18 cellular contexts compared by ENCODE assay signal in genomic region chr13:33578786-33579185, GRCh38.
DNase-seq lines count a peak whose midpoint lies in the region; ATAC-seq and TF ChIP-seq lines count a peak whose summit lies in the region.
"Had no signal": no experiment of that assay in that cellular context is flagged by ENCODE, and none has a peak within 500 bp of the region (broad histone marks: within the 10 kb centered on the region; RNA-seq: fewer than 3 reads in every experiment).

No MANE protein-coding gene starts in this region.

- intact Hi-C loops in heart left ventricle (cut with DNase I): no loop called here
- intact Hi-C loops in CD8-positive, alpha-beta T cell (cut with DNase I, micrococcal nuclease): no loop called here

- CTCF ChIA-PET in CD8-positive, alpha-beta T cell (lab: Charles Lee): no interaction called here

- no peak overlapping the region for H3K4me3 ChIP-seq in brain microvascular endothelial cell (ENCODE audit: low read depth, low read length)
- no peak overlapping the region for H3K4me3 ChIP-seq in heart left ventricle
- no peak overlapping the region for H3K4me3 ChIP-seq in CD8-positive, alpha-beta T cell (ENCODE audit: low read depth, low read length)
- H3K4me3 ChIP-seq: BLaER1 had no signal

- no peaks in the 10 kb centered on the region for H3K9me3 ChIP-seq in heart left ventricle
- H3K9me3 ChIP-seq in CD8-positive, alpha-beta T cell (ENCODE audit: low read length): no peaks in the 10 kb centered on the region
- H3K9me3 ChIP-seq: BLaER1 had no signal

- no peak for TF ChIP-seq CTCF in brain microvascular endothelial cell (IDR thresholded peaks at IDR 0.05; ENCODE audit: low read depth, low read length, missing control alignments)
- no peak for TF ChIP-seq CTCF in heart left ventricle (IDR thresholded peaks at IDR 0.05)
- no peak for TF ChIP-seq CTCF in CD8-positive, alpha-beta T cell (IDR thresholded peaks at IDR 0.05)

- no peak overlapping the region for H3K27ac ChIP-seq in brain microvascular endothelial cell
- H3K27ac ChIP-seq in heart left ventricle: no peak overlapping the region
- H3K27ac ChIP-seq in CD8-positive, alpha-beta T cell (ENCODE audit: low read depth, low read length): no peak overlapping the region
- H3K27ac ChIP-seq: BLaER1, HL-60 had no signal

- no peaks in the 10 kb centered on the region for H3K36me3 Mint-ChIP-seq in CD8-positive, alpha-beta T cell

- no peaks in the 10 kb centered on the region for H3K36me3 ChIP-seq in brain microvascular endothelial cell (replicated peaks)
- no peaks in the 10 kb centered on the region for H3K36me3 ChIP-seq in heart left ventricle
- no peaks in the 10 kb centered on the region for H3K36me3 ChIP-seq in CD8-positive, alpha-beta T cell (ENCODE audit: insufficient read depth, low read length)
- H3K36me3 ChIP-seq: BLaER1 had no signal

- H3K4me3 Mint-ChIP-seq in CD8-positive, alpha-beta T cell: no peak overlapping the region
- H3K4me3 Mint-ChIP-seq: H9 had no signal

- 67 to 92% (median 83%) methylated on average over 2 of the region's 2 CpGs for WGBS in heart left ventricle, 4 donors

- no peaks in the 10 kb centered on the region for H3K27me3 ChIP-seq in brain microvascular endothelial cell (replicated peaks)
- no peaks in the 10 kb centered on the region for H3K27me3 ChIP-seq in heart left ventricle
- H3K27me3 ChIP-seq in CD8-positive, alpha-beta T cell (ENCODE audit: insufficient read depth, low read length): no peaks in the 10 kb centered on the region
- H3K27me3 ChIP-seq: BLaER1 had no signal

- no peak for TF ChIP-seq POLR2A in heart left ventricle (IDR thresholded peaks at IDR 0.05)

- H3K9me3 Mint-ChIP-seq in CD8-positive, alpha-beta T cell: no peaks in the 10 kb centered on the region
- H3K9me3 Mint-ChIP-seq: H9 had no signal

- H3K4me1 ChIP-seq in heart left ventricle: peaks cover 0 to 12% (median 1%) of the 10 kb centered on the region in 12 donors
- H3K4me1 ChIP-seq in CD8-positive, alpha-beta T cell (ENCODE audit: insufficient read depth, low read length): no peaks in the 10 kb centered on the region
- H3K4me1 ChIP-seq: BLaER1 had no signal

- POLR2A ChIA-PET in CD8-positive, alpha-beta T cell (lab: Charles Lee): no interaction called here

- H3K27ac Mint-ChIP-seq in CD8-positive, alpha-beta T cell: no peak overlapping the region
- H3K27ac Mint-ChIP-seq: H9 had no signal

- in situ Hi-C loops in brain microvascular endothelial cell (cut with HindIII; ENCODE audit: low pct_ligation_motif_present, low sequenced_read_pairs): no loop called here

- H3K4me1 Mint-ChIP-seq in CD8-positive, alpha-beta T cell (ENCODE audit: low read depth): no peaks in the 10 kb centered on the region

- DNase-seq in NCI-H146 treated with DMSO at 0.1 percent for 48 hours (lab: John Stamatoyannopoulos, UW; ENCODE audit: unreplicated experiment) (peak; percentile 4), NCI-H146 (lab: John Stamatoyannopoulos, UW) (no peak), NCI-H748 (lab: John Stamatoyannopoulos, UW; ENCODE audit: unreplicated experiment) (peak; percentile 86), brain microvascular endothelial cell (peak; percentile 14), renal cortical epithelial cell (ENCODE audit: low read depth) (peak; percentile 25), heart left ventricle (no peak)
- DNase-seq in CD8-positive, alpha-beta T cell: no peak
- no peak for DNase-seq in stimulated activated naive CD8-positive, alpha-beta T cell treated with anti-CD3 and anti-CD28 coated beads, Interleukin-15, Interleukin-2, amounts not matched to agents 100 U/mL and 50 U/mL, for 24 hours
- DNase-seq: 8988T, AML-193, Calu3, DMS 273 treated with DMSO at 0.1 percent for 48 hours, DMS79 treated with DMSO at 0.1 percent for 48 hours, GDM1, GOT3, H9 had no signal

- peaks cover 14% of the 10 kb centered on the region for H3K27me3 Mint-ChIP-seq in CD8-positive, alpha-beta T cell (ENCODE audit: low read depth)

- no peak for ATAC-seq in heart left ventricle
- ATAC-seq in CD8-positive, alpha-beta T cell: no peak
- ATAC-seq in stimulated activated naive CD8-positive, alpha-beta T cell treated with anti-CD3 and anti-CD28 coated beads, Interleukin-15, Interleukin-2, amounts not matched to agents 100 U/mL and 50 U/mL, for 24 hours: no peak

Comparison
In these comparisons a context has a peak if more than half of its experiments do, and no peak if none do; other contexts are left out.
1. DNase-seq: peak in NCI-H146 treated with DMSO at 0.1 percent for 48 hours (single experiment), NCI-H748 (single experiment), brain microvascular endothelial cell (single experiment) and renal cortical epithelial cell (single experiment); none in NCI-H146 (single experiment), heart left ventricle (0 of 5), CD8-positive, alpha-beta T cell (0 of 7) and stimulated activated naive CD8-positive, alpha-beta T cell treated with anti-CD3 and anti-CD28 coated beads, Interleukin-15, Interleukin-2, amounts not matched to agents 100 U/mL and 50 U/mL, for 24 hours (single experiment).